In genomic region chr7:45007571-45008328, GRCh38 we compare ENCODE assay signal across 12 cellular contexts. TPM values are rescaled to one million over a fixed set of nuclear protein-coding genes. Genes with fewer than 3 reads are reported as not detected.
DNase-seq lines count a peak whose midpoint lies in the region; ATAC-seq and TF ChIP-seq lines count a peak whose summit lies in the region.
"Had no signal": no experiment of that assay in that cellular context is flagged by ENCODE, and none has a peak within 500 bp of the region (broad histone marks: within the 10 kb centered on the region; RNA-seq: fewer than 3 reads in every experiment).

No MANE protein-coding gene starts in this region.

- H3K4me2 ChIP-seq in KMS-11: peak overlapping the region; percentile 53
- no peak overlapping the region for H3K4me2 ChIP-seq in neuronal stem cell (ENCODE audit: insufficient read depth, low read length, poor library complexity, severe bottlenecking)

- no peak overlapping the region for H3K4me3 ChIP-seq in KMS-11 (IDR thresholded peaks at IDR 0.05; ENCODE audit: insufficient read depth, low read depth, low read length)
- H3K4me3 ChIP-seq in naive thymus-derived CD4-positive, alpha-beta T cell (ENCODE audit: low read length): no peak overlapping the region
- no peak overlapping the region for H3K4me3 ChIP-seq in neuronal stem cell (ENCODE audit: low read length in 2 of 2)

- H3K36me3 ChIP-seq in KMS-11 (ENCODE audit: insufficient read depth): peaks cover 1% of the 10 kb centered on the region; the same call in 1 of the 2 replicates
- H3K36me3 ChIP-seq in naive thymus-derived CD4-positive, alpha-beta T cell (ENCODE audit: control insufficient read depth in 2 of 3, insufficient read depth in 3 of 3, low read length in 3 of 3): no peaks in the 10 kb centered on the region
- H3K36me3 ChIP-seq in neuronal stem cell (replicated peaks in 1 of 2; ENCODE audit: control insufficient read depth in 2 of 2, insufficient read depth in 2 of 2, low read length in 2 of 2): peaks cover 2 to 22% of the 10 kb centered on the region in 2 donors

- peaks cover 10% of the 10 kb centered on the region for H3K79me1 ChIP-seq in neuronal stem cell (ENCODE audit: low read depth, low read length)

- peaks cover 86% of the 10 kb centered on the region for H3K79me2 ChIP-seq in KMS-11 (ENCODE audit: insufficient read depth, low read depth)

- no peak overlapping the region for H3K14ac ChIP-seq in neuronal stem cell (ENCODE audit: low read length)

- peaks cover 6% of the 10 kb centered on the region; the same call in 1 of the 2 replicates for H4K20me1 ChIP-seq in KMS-11 (ENCODE audit: insufficient read depth)

- no CpG with 5 or more reads among the region's 7 CpGs for WGBS in neuronal stem cell (ENCODE audit: extremely low coverage in 2 of 2, insufficient read length in 2 of 2, insufficient replicate concordance in 1 of 2), 2 donors

- no peak overlapping the region for H4K91ac ChIP-seq in neuronal stem cell (ENCODE audit: low read depth, low read length, poor library complexity)

- H3K36me3 Mint-ChIP-seq in naive thymus-derived CD4-positive, alpha-beta T cell: peaks cover 0 to 27% (median 13%) of the 10 kb centered on the region in 5 donors

- H3K9ac ChIP-seq in KMS-11 (no peak overlapping the region), neuronal stem cell (ENCODE audit: low read depth, low read length, poor library complexity) (no peak overlapping the region)

- H4K8ac ChIP-seq in neuronal stem cell (ENCODE audit: low read depth, low read length): no peak overlapping the region

- H3K27ac Mint-ChIP-seq in naive thymus-derived CD4-positive, alpha-beta T cell: peak overlapping the region in 7 of 9 donors; percentile 4 to 74 (median 69)

- H3K27me3 Mint-ChIP-seq in naive thymus-derived CD4-positive, alpha-beta T cell: no peaks in the 10 kb centered on the region

- no peak overlapping the region for H2BK15ac ChIP-seq in neuronal stem cell (ENCODE audit: low read length)

- DNase-seq in naive thymus-derived CD4-positive, alpha-beta T cell: no peak
- no peak for DNase-seq in foreskin keratinocyte
- DNase-seq in SKM-1 (lab: John Stamatoyannopoulos, UW; ENCODE audit: unreplicated experiment): no peak
- DNase-seq in neuronal stem cell (ENCODE audit: low spot score): no peak
- DNase-seq: cortex of kidney, EL, NCI-H1092, nephron progenitor cell had no signal

- no peak overlapping the region for H3K4ac ChIP-seq in neuronal stem cell (ENCODE audit: low read length)

- peak overlapping the region in 3 of 10 donors; percentile 21 to 49 (median 34) for H3K4me3 Mint-ChIP-seq in naive thymus-derived CD4-positive, alpha-beta T cell
- H3K4me3 Mint-ChIP-seq: nephron progenitor cell had no signal

- TF ChIP-seq CTCF in KMS-11 (conservative IDR thresholded peaks at IDR 0.05; ENCODE audit: low read depth, low read length) (no peak), foreskin keratinocyte (conservative IDR thresholded peaks at IDR 0.05) (no peak)

- H3K27me3 ChIP-seq in KMS-11 (ENCODE audit: insufficient read depth, low read depth) (no peaks in the 10 kb centered on the region), foreskin keratinocyte (no peaks in the 10 kb centered on the region), neuronal stem cell (ENCODE audit: control insufficient read depth in 3 of 3, insufficient read depth in 3 of 3, low read depth in 1 of 3, low read length in 3 of 3) (no peaks in the 10 kb centered on the region)
- H3K27me3 ChIP-seq in naive thymus-derived CD4-positive, alpha-beta T cell (ENCODE audit: control insufficient read depth in 2 of 2, insufficient read depth in 2 of 2, low read length in 2 of 2): no peaks in the 10 kb centered on the region

- POLR2A ChIA-PET in naive thymus-derived CD4-positive, alpha-beta T cell (lab: Charles Lee): interaction anchor here (0.6 to 2.3 kb wide), 5 partner anchors 11 to 22 kb away, joined by 3 to 16 read pairs (median 5); no protein-coding TSS in a partner anchor

- H3K27ac ChIP-seq in KMS-11: peak overlapping the region; percentile 3; the same call in 1 of the 2 replicates
- no peak overlapping the region for H3K27ac ChIP-seq in naive thymus-derived CD4-positive, alpha-beta T cell (ENCODE audit: low read depth, low read length)
- H3K27ac ChIP-seq in foreskin keratinocyte: no peak overlapping the region
- H3K27ac ChIP-seq in neuronal stem cell (replicated peaks; ENCODE audit: low read length): no peak overlapping the region

- H2AK5ac ChIP-seq in neuronal stem cell (ENCODE audit: low read depth, low read length): no peak overlapping the region

- intact Hi-C loops in naive thymus-derived CD4-positive, alpha-beta T cell (cut with micrococcal nuclease): no loop called here

- H3K4me1 ChIP-seq in KMS-11 (ENCODE audit: low read depth, poor library complexity, severe bottlenecking) (peaks cover 54% of the 10 kb centered on the region), foreskin keratinocyte (no peaks in the 10 kb centered on the region), neuronal stem cell (ENCODE audit: control insufficient read depth in 2 of 2, insufficient read depth in 1 of 2, low read depth in 1 of 2, low read length in 2 of 2) (no peaks in the 10 kb centered on the region)
- peaks cover 3 to 6% of the 10 kb centered on the region in 2 donors for H3K4me1 ChIP-seq in naive thymus-derived CD4-positive, alpha-beta T cell (ENCODE audit: control insufficient read depth in 2 of 2, insufficient read depth in 2 of 2, low read length in 2 of 2)

- no peak overlapping the region for H2AFZ ChIP-seq in KMS-11 (ENCODE audit: low read depth)
- no peak overlapping the region for H2AFZ ChIP-seq in neuronal stem cell (ENCODE audit: low read length)

- H3K23ac ChIP-seq in neuronal stem cell (ENCODE audit: low read depth, low read length, poor library complexity): no peak overlapping the region

- no peak overlapping the region for H2BK120ac ChIP-seq in neuronal stem cell (ENCODE audit: low read depth, low read length)

- CTCF ChIA-PET in naive thymus-derived CD4-positive, alpha-beta T cell (lab: Charles Lee): no interaction called here

- H3K18ac ChIP-seq in neuronal stem cell (ENCODE audit: low read length): no peak overlapping the region

- H2BK12ac ChIP-seq in neuronal stem cell (ENCODE audit: low read length): no peak overlapping the region

- H2BK5ac ChIP-seq in neuronal stem cell (ENCODE audit: low read length): no peak overlapping the region

- peaks cover 25 to 64% (median 54%) of the 10 kb centered on the region in 7 donors for H3K4me1 Mint-ChIP-seq in naive thymus-derived CD4-positive, alpha-beta T cell

- peak; percentile 58 for ATAC-seq in GM18907 (IDR thresholded peaks at IDR 0.05; ENCODE audit: unreplicated experiment)
- peak; percentile 76 for ATAC-seq in GM21786 (IDR thresholded peaks at IDR 0.05; ENCODE audit: unreplicated experiment)
- no peak for ATAC-seq in naive thymus-derived CD4-positive, alpha-beta T cell
- no peak for ATAC-seq in foreskin keratinocyte
- no peak for ATAC-seq in HG02840 (IDR thresholded peaks at IDR 0.05; ENCODE audit: low FRiP score, unreplicated experiment)

- no peaks in the 10 kb centered on the region for H3K9me3 Mint-ChIP-seq in naive thymus-derived CD4-positive, alpha-beta T cell
- H3K9me3 Mint-ChIP-seq: nephron progenitor cell had no signal

- no peaks in the 10 kb centered on the region for H3K9me3 ChIP-seq in naive thymus-derived CD4-positive, alpha-beta T cell (ENCODE audit: control insufficient read depth in 2 of 3, low read length in 3 of 3)
- no peaks in the 10 kb centered on the region for H3K9me3 ChIP-seq in neuronal stem cell (replicated peaks in 1 of 2; ENCODE audit: control insufficient read depth in 2 of 2, insufficient read depth in 1 of 2, low read depth in 1 of 2, low read length in 2 of 2)

RNA-seq across cellular contexts. Expression of gene CCM2, which starts 7.7 kb away (rescaled TPM):
- total RNA-seq in naive thymus-derived CD4-positive, alpha-beta T cell: 100 to 1,000 TPM in 3 of 5 experiments, 10 to 100 TPM in 2; 80.4 to 200 (median 119) TPM
- polyA plus RNA-seq in naive thymus-derived CD4-positive, alpha-beta T cell: 100 to 1,000 TPM in 1 of 2 donors, 10 to 100 TPM in 1; 75.9 to 123 TPM
- 65.4 and 68.9 TPM in 2 replicates for total RNA-seq in foreskin keratinocyte
- 84.0 and 86.5 TPM in 2 replicates for polyA plus RNA-seq in foreskin keratinocyte
- 29.8 TPM for polyA plus RNA-seq in neuronal stem cell (2013, experiment 1 of 2)
- 30.1 TPM for polyA plus RNA-seq in neuronal stem cell (2013, experiment 2 of 2)

RNA-seq across cellular contexts. Expression of gene MYO1G, which starts 28.9 kb away (rescaled TPM):
- 100 to 1,000 TPM in 3 of 5 experiments, 10 to 100 TPM in 2; 29.2 to 385 (median 107) TPM for total RNA-seq in naive thymus-derived CD4-positive, alpha-beta T cell
- polyA plus RNA-seq in naive thymus-derived CD4-positive, alpha-beta T cell: 10 to 100 TPM; 51.1 to 76.0 TPM
- total RNA-seq in foreskin keratinocyte: 0.04 and 0.10 TPM in 2 replicates
- 0.08 TPM in 1 of 2 replicates, not detected in the other for polyA plus RNA-seq in foreskin keratinocyte
- polyA plus RNA-seq in neuronal stem cell (2013, experiment 1 of 2): 0.03 TPM
- 0.06 TPM for polyA plus RNA-seq in neuronal stem cell (2013, experiment 2 of 2)

Comparison
In these comparisons a context has a peak if more than half of its experiments do, and no peak if none do; other contexts are left out.
1. ATAC-seq: peak in GM18907 (single experiment) and GM21786 (single experiment); none in naive thymus-derived CD4-positive, alpha-beta T cell (single experiment), foreskin keratinocyte (single experiment) and HG02840 (single experiment).
2. RNA of gene MYO1G, which starts 28.9 kb away (total RNA-seq): 29.2 to 385 TPM in naive thymus-derived CD4-positive, alpha-beta T cell; 0.04 to 0.10 TPM in foreskin keratinocyte; every median in the first group is over 10 times any median in the second.